ENCODE assay signal across 16 cellular contexts in genomic region chr20:33709398-33709797, GRCh38. TPM values are rescaled to one million over a fixed set of nuclear protein-coding genes. Genes with fewer than 3 reads are reported as not detected.
DNase-seq lines count a peak whose midpoint lies in the region; ATAC-seq and TF ChIP-seq lines count a peak whose summit lies in the region.
"Had no signal": no experiment of that assay in that cellular context is flagged by ENCODE, and none has a peak within 500 bp of the region (broad histone marks: within the 10 kb centered on the region; RNA-seq: fewer than 3 reads in every experiment).

No MANE protein-coding gene starts in this region.

- TF ChIP-seq CTCF in osteoblast (IDR thresholded peaks at IDR 0.05; ENCODE audit: extremely low read depth, low read depth, low read length) (no peak), progenitor cell of endocrine pancreas (IDR thresholded peaks at IDR 0.05; ENCODE audit: unreplicated experiment) (no peak)

- no peak for DNase-seq in activated CD4-positive, alpha-beta T cell treated with anti-CD3 and anti-CD28 coated beads, Interleukin-2, amount 10 ng/mL, durations not matched to agents 24 days and 14 days
- DNase-seq in activated CD4-positive, alpha-beta T cell treated with anti-CD3 and anti-CD28 coated beads, Interleukin-2, amount 50 U/mL, for 1 hour = no peak
- DNase-seq in activated T-helper 1 cell treated with anti-CD3 and anti-CD28 coated beads, Interleukin-12 subunit alpha, Interleukin-12 subunit beta, Interleukin-2, Interleukin-4 antibody, amounts not matched to agents 30 ng/mL and 10 ng/mL and 1 ng/mL, durations not matched to agents 14 hours and 24 hours and 36 hours (ENCODE audit: low spot score) = no peak
- peak; percentile 56 for DNase-seq in osteoblast (ENCODE audit: insufficient read length, low spot score, missing footprints)
- no peak for DNase-seq in progenitor cell of endocrine pancreas (ENCODE audit: low spot score, unreplicated experiment)
- DNase-seq in germinal center (ENCODE audit: low spot score) = no peak
- DNase-seq: activated effector memory CD4-positive, alpha-beta T cell treated with anti-CD3 and anti-CD28 coated beads, Interleukin-2, amount 50 U/mL, for 16 hours; CD8-positive, alpha-beta memory T cell; MG63; midbrain; NCI-H1694; SHP77 had no signal

- peaks cover 39% of the 10 kb centered on the region for H3K36me3 Mint-ChIP-seq in activated CD4-positive, alpha-beta T cell treated with anti-CD3 and anti-CD28 coated beads, Interleukin-2, amount 10 ng/mL, durations not matched to agents 24 days and 14 days (ENCODE audit: low read depth)
- H3K36me3 Mint-ChIP-seq in activated T-helper 1 cell treated with anti-CD3 and anti-CD28 coated beads, Interleukin-12 subunit alpha, Interleukin-12 subunit beta, Interleukin-2, Interleukin-4 antibody, amounts not matched to agents 30 ng/mL and 10 ng/mL and 1 ng/mL, durations not matched to agents 14 hours and 24 hours and 36 hours (ENCODE audit: low read depth) = peaks cover 17% of the 10 kb centered on the region
- H3K36me3 Mint-ChIP-seq in progenitor cell of endocrine pancreas (ENCODE audit: insufficient read depth) = no peaks in the 10 kb centered on the region

- H4K20me1 ChIP-seq in osteoblast (ENCODE audit: insufficient read depth, low read length) = no peaks in the 10 kb centered on the region

- H3K27me3 ChIP-seq in HUES6 (ENCODE audit: control insufficient read depth, insufficient read depth, low read length) (no peaks in the 10 kb centered on the region), osteoblast (ENCODE audit: insufficient read depth, low read length) (no peaks in the 10 kb centered on the region)
- H3K27me3 ChIP-seq: MG63 had no signal

- intact Hi-C loops in activated CD4-positive, alpha-beta T cell treated with anti-CD3 and anti-CD28 coated beads, Interleukin-2, amount 10 ng/mL, durations not matched to agents 24 days and 14 days (cut with micrococcal nuclease) = loop anchor here (1.0 kb wide), 1 partner anchor 21 kb away; no protein-coding TSS in a partner anchor
- intact Hi-C loops in activated T-helper 1 cell treated with anti-CD3 and anti-CD28 coated beads, Interleukin-12 subunit alpha, Interleukin-12 subunit beta, Interleukin-2, Interleukin-4 antibody, amounts not matched to agents 30 ng/mL and 10 ng/mL and 1 ng/mL, durations not matched to agents 14 hours and 24 hours and 36 hours (cut with micrococcal nuclease) = loop anchor here (1.0 kb wide), 2 partner anchors 11 to 23 kb away; partner anchors contain the start of genes E2F1 and PXMP4

- no peak overlapping the region for H3K4me3 ChIP-seq in HUES6 (ENCODE audit: low read depth, low read length)
- no peak overlapping the region for H3K4me3 ChIP-seq in osteoblast (ENCODE audit: insufficient read depth, low read length)
- H3K4me3 ChIP-seq: HAP-1, MG63 had no signal

- H3K4me3 Mint-ChIP-seq in activated CD4-positive, alpha-beta T cell treated with anti-CD3 and anti-CD28 coated beads, Interleukin-2, amount 10 ng/mL, durations not matched to agents 24 days and 14 days = no peak overlapping the region
- no peak overlapping the region for H3K4me3 Mint-ChIP-seq in activated T-helper 1 cell treated with anti-CD3 and anti-CD28 coated beads, Interleukin-12 subunit alpha, Interleukin-12 subunit beta, Interleukin-2, Interleukin-4 antibody, amounts not matched to agents 30 ng/mL and 10 ng/mL and 1 ng/mL, durations not matched to agents 14 hours and 24 hours and 36 hours
- no peak overlapping the region for H3K4me3 Mint-ChIP-seq in progenitor cell of endocrine pancreas (ENCODE audit: low read depth)
- H3K4me3 Mint-ChIP-seq: CD8-positive, alpha-beta memory T cell; stimulated activated naive CD8-positive, alpha-beta T cell treated with anti-CD3 and anti-CD28 coated beads, Interleukin-15, Interleukin-2, amounts not matched to agents 100 ng/mL and 50 ng/mL, for 24 hours had no signal

- peak overlapping the region; percentile 17 for H3K9ac ChIP-seq in HUES6 (ENCODE audit: low read length)

- H3K9me3 ChIP-seq in HUES6 (ENCODE audit: control insufficient read depth, insufficient read depth, low read depth, low read length) (peaks cover under 1% of the 10 kb centered on the region; the same call in 1 of the 2 replicates), osteoblast (ENCODE audit: low read depth, low read length) (no peaks in the 10 kb centered on the region)
- H3K9me3 ChIP-seq: HAP-1, MG63 had no signal

- no peak overlapping the region for H3K27ac ChIP-seq in HUES6 (ENCODE audit: low read depth, low read length)
- no peak overlapping the region for H3K27ac ChIP-seq in osteoblast (ENCODE audit: low read depth, low read length)

- no peak overlapping the region for H3K4me2 ChIP-seq in osteoblast (ENCODE audit: insufficient read depth, low read length)

- H3K79me2 ChIP-seq in osteoblast (ENCODE audit: insufficient read depth, low read length) = no peaks in the 10 kb centered on the region

- H3K4me1 Mint-ChIP-seq in activated CD4-positive, alpha-beta T cell treated with anti-CD3 and anti-CD28 coated beads, Interleukin-2, amount 10 ng/mL, durations not matched to agents 24 days and 14 days = peaks cover 23% of the 10 kb centered on the region
- H3K4me1 Mint-ChIP-seq in activated T-helper 1 cell treated with anti-CD3 and anti-CD28 coated beads, Interleukin-12 subunit alpha, Interleukin-12 subunit beta, Interleukin-2, Interleukin-4 antibody, amounts not matched to agents 30 ng/mL and 10 ng/mL and 1 ng/mL, durations not matched to agents 14 hours and 24 hours and 36 hours (ENCODE audit: low read depth) = peaks cover 28% of the 10 kb centered on the region
- H3K4me1 Mint-ChIP-seq in progenitor cell of endocrine pancreas (ENCODE audit: low read depth) = peaks cover 4% of the 10 kb centered on the region

- peaks cover 12% of the 10 kb centered on the region for H3K4me1 ChIP-seq in HUES6 (ENCODE audit: control insufficient read depth, insufficient read depth, low read length)
- H3K4me1 ChIP-seq in osteoblast (ENCODE audit: insufficient read depth, low read length) = no peaks in the 10 kb centered on the region
- H3K4me1 ChIP-seq: HAP-1 had no signal

- H3K9me3 Mint-ChIP-seq in activated CD4-positive, alpha-beta T cell treated with anti-CD3 and anti-CD28 coated beads, Interleukin-2, amount 10 ng/mL, durations not matched to agents 24 days and 14 days = no peaks in the 10 kb centered on the region
- H3K9me3 Mint-ChIP-seq in activated T-helper 1 cell treated with anti-CD3 and anti-CD28 coated beads, Interleukin-12 subunit alpha, Interleukin-12 subunit beta, Interleukin-2, Interleukin-4 antibody, amounts not matched to agents 30 ng/mL and 10 ng/mL and 1 ng/mL, durations not matched to agents 14 hours and 24 hours and 36 hours = no peaks in the 10 kb centered on the region
- no peaks in the 10 kb centered on the region for H3K9me3 Mint-ChIP-seq in progenitor cell of endocrine pancreas (ENCODE audit: low read depth)
- H3K9me3 Mint-ChIP-seq: CD8-positive, alpha-beta memory T cell; stimulated activated naive CD8-positive, alpha-beta T cell treated with anti-CD3 and anti-CD28 coated beads, Interleukin-15, Interleukin-2, amounts not matched to agents 100 ng/mL and 50 ng/mL, for 24 hours had no signal

- H2AFZ ChIP-seq in osteoblast (ENCODE audit: low read length) = no peak overlapping the region

- H3K36me3 ChIP-seq in HUES6 (ENCODE audit: control insufficient read depth, insufficient read depth, low read length) = 0 out of 2 replicates have a peak, but pooled peaks cover 3% of the 10 kb centered on the region
- H3K36me3 ChIP-seq in osteoblast (ENCODE audit: insufficient read depth, low read length) = peaks cover 18% of the 10 kb centered on the region
- H3K36me3 ChIP-seq: MG63 had no signal

- no peak for ATAC-seq in GM19452 (IDR thresholded peaks at IDR 0.05; ENCODE audit: unreplicated experiment)

- H3K27me3 Mint-ChIP-seq in activated CD4-positive, alpha-beta T cell treated with anti-CD3 and anti-CD28 coated beads, Interleukin-2, amount 10 ng/mL, durations not matched to agents 24 days and 14 days = no peaks in the 10 kb centered on the region
- H3K27me3 Mint-ChIP-seq in activated T-helper 1 cell treated with anti-CD3 and anti-CD28 coated beads, Interleukin-12 subunit alpha, Interleukin-12 subunit beta, Interleukin-2, Interleukin-4 antibody, amounts not matched to agents 30 ng/mL and 10 ng/mL and 1 ng/mL, durations not matched to agents 14 hours and 24 hours and 36 hours (ENCODE audit: insufficient read depth) = no peaks in the 10 kb centered on the region
- H3K27me3 Mint-ChIP-seq in progenitor cell of endocrine pancreas = no peaks in the 10 kb centered on the region
- H3K27me3 Mint-ChIP-seq: CD8-positive, alpha-beta memory T cell; stimulated activated naive CD8-positive, alpha-beta T cell treated with anti-CD3 and anti-CD28 coated beads, Interleukin-15, Interleukin-2, amounts not matched to agents 100 ng/mL and 50 ng/mL, for 24 hours had no signal

- peak overlapping the region; percentile 77 for H3K27ac Mint-ChIP-seq in activated CD4-positive, alpha-beta T cell treated with anti-CD3 and anti-CD28 coated beads, Interleukin-2, amount 10 ng/mL, durations not matched to agents 24 days and 14 days
- H3K27ac Mint-ChIP-seq in activated T-helper 1 cell treated with anti-CD3 and anti-CD28 coated beads, Interleukin-12 subunit alpha, Interleukin-12 subunit beta, Interleukin-2, Interleukin-4 antibody, amounts not matched to agents 30 ng/mL and 10 ng/mL and 1 ng/mL, durations not matched to agents 14 hours and 24 hours and 36 hours = peak overlapping the region; percentile 84
- no peak overlapping the region for H3K27ac Mint-ChIP-seq in progenitor cell of endocrine pancreas

RNA-seq across cellular contexts. Expression of gene PXMP4, which starts 10.7 kb away (rescaled TPM):
- total RNA-seq in activated CD4-positive, alpha-beta T cell treated with anti-CD3 and anti-CD28 coated beads, Interleukin-2, amount 10 ng/mL, durations not matched to agents 24 days and 14 days = 5.4 and 5.5 TPM in 2 replicates
- 7.3 and 7.9 TPM in 2 replicates for total RNA-seq in activated T-helper 1 cell treated with anti-CD3 and anti-CD28 coated beads, Interleukin-12 subunit alpha, Interleukin-12 subunit beta, Interleukin-2, Interleukin-4 antibody, amounts not matched to agents 30 ng/mL and 10 ng/mL and 1 ng/mL, durations not matched to agents 14 hours and 24 hours and 36 hours
- total RNA-seq in osteoblast (5.1 and 6.5 TPM in 2 replicates), progenitor cell of endocrine pancreas (5.0 and 6.1 TPM in 2 replicates)

RNA-seq across cellular contexts. Expression of gene ZNF341, which starts 22.4 kb away (rescaled TPM):
- total RNA-seq in activated CD4-positive, alpha-beta T cell treated with anti-CD3 and anti-CD28 coated beads, Interleukin-2, amount 10 ng/mL, durations not matched to agents 24 days and 14 days = 6.1 and 7.1 TPM in 2 replicates
- 6.7 and 6.8 TPM in 2 replicates for total RNA-seq in activated T-helper 1 cell treated with anti-CD3 and anti-CD28 coated beads, Interleukin-12 subunit alpha, Interleukin-12 subunit beta, Interleukin-2, Interleukin-4 antibody, amounts not matched to agents 30 ng/mL and 10 ng/mL and 1 ng/mL, durations not matched to agents 14 hours and 24 hours and 36 hours
- 1.1 and 1.2 TPM in 2 replicates for total RNA-seq in osteoblast
- total RNA-seq in progenitor cell of endocrine pancreas = 8.0 and 8.3 TPM in 2 replicates

RNA-seq across cellular contexts. Expression of gene E2F1, which starts 23.2 kb away (rescaled TPM):
- total RNA-seq in activated CD4-positive, alpha-beta T cell treated with anti-CD3 and anti-CD28 coated beads, Interleukin-2, amount 10 ng/mL, durations not matched to agents 24 days and 14 days = 77.2 and 78.3 TPM in 2 replicates
- 77.5 and 80.6 TPM in 2 replicates for total RNA-seq in activated T-helper 1 cell treated with anti-CD3 and anti-CD28 coated beads, Interleukin-12 subunit alpha, Interleukin-12 subunit beta, Interleukin-2, Interleukin-4 antibody, amounts not matched to agents 30 ng/mL and 10 ng/mL and 1 ng/mL, durations not matched to agents 14 hours and 24 hours and 36 hours
- total RNA-seq in osteoblast = 1.4 and 2.4 TPM in 2 replicates
- total RNA-seq in progenitor cell of endocrine pancreas = 26.2 and 26.5 TPM in 2 replicates

RNA-seq across cellular contexts. Expression of gene NECAB3, which starts 35.2 kb away (rescaled TPM):
- total RNA-seq in activated CD4-positive, alpha-beta T cell treated with anti-CD3 and anti-CD28 coated beads, Interleukin-2, amount 10 ng/mL, durations not matched to agents 24 days and 14 days = 29.0 and 30.0 TPM in 2 replicates
- total RNA-seq in activated T-helper 1 cell treated with anti-CD3 and anti-CD28 coated beads, Interleukin-12 subunit alpha, Interleukin-12 subunit beta, Interleukin-2, Interleukin-4 antibody, amounts not matched to agents 30 ng/mL and 10 ng/mL and 1 ng/mL, durations not matched to agents 14 hours and 24 hours and 36 hours = 30.7 and 31.2 TPM in 2 replicates
- total RNA-seq in osteoblast (14.7 and 27.1 TPM in 2 replicates), progenitor cell of endocrine pancreas (68.3 and 74.6 TPM in 2 replicates)

RNA-seq across cellular contexts. Expression of gene ACTL10, which starts 42.7 kb away (rescaled TPM):
- total RNA-seq in activated CD4-positive, alpha-beta T cell treated with anti-CD3 and anti-CD28 coated beads, Interleukin-2, amount 10 ng/mL, durations not matched to agents 24 days and 14 days = 3.7 TPM in 2 replicates
- total RNA-seq in activated T-helper 1 cell treated with anti-CD3 and anti-CD28 coated beads, Interleukin-12 subunit alpha, Interleukin-12 subunit beta, Interleukin-2, Interleukin-4 antibody, amounts not matched to agents 30 ng/mL and 10 ng/mL and 1 ng/mL, durations not matched to agents 14 hours and 24 hours and 36 hours = 3.7 and 4.2 TPM in 2 replicates
- 1.8 and 2.2 TPM in 2 replicates for total RNA-seq in osteoblast
- 0.36 and 0.38 TPM in 2 replicates for total RNA-seq in progenitor cell of endocrine pancreas
